ENCODE assay signal across 8 cellular contexts in the genomic region with DNA sequence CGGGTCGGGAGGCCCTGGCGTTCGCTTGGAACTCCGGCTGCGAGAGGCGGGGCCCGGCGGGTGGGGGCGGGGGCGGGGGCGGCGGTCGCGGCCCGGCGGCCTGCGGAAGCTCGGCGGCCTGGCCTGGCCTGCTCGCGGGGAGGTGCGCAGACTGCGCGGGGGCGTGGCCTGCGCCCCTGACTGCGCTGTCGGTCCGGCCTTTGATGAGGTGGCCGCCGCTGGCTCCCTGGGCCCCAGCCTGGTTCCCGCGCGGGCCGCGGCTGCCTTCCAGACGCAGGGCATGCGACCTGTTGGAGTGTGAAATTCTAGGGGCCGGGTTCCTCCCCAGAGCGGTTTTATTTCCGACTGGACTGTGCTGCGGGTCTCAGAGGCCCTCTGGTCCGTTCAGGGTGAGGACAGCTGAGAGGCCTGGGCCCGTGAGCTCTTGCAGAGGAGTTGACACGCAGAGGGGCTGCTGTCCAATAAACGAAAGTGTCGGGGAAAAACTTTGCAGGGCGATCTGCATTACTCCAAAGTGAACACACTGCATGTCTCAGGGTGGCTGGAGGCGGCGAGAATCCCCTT.
DNase-seq lines count a peak whose midpoint lies in the region; ATAC-seq and TF ChIP-seq lines count a peak whose summit lies in the region.

No MANE protein-coding gene starts in this region.

- TF ChIP-seq CTCF in VCaP (conservative IDR thresholded peaks at IDR 0.05): no peak

- DNase-seq in NCI-H2081 (lab: John Stamatoyannopoulos, UW): peak; percentile 65 to 80
- DNase-seq in NCI-H2081 treated with DMSO at 0.1 percent for 48 hours (lab: John Stamatoyannopoulos, UW): no peak
- peak; percentile 85 for DNase-seq in NCI-H146 (lab: John Stamatoyannopoulos, UW)
- DNase-seq in caudate nucleus (lab: John Stamatoyannopoulos, UW): peak in 54 of 61 donors; percentile 10 to 92 (median 68)
- peak; percentile 96 for DNase-seq in islet precursor cell
- peak; percentile 48 to 68 for DNase-seq in stimulated activated CD4-positive, alpha-beta T cell treated with anti-CD3 and anti-CD28 coated beads, Interleukin-12 subunit alpha, Interleukin-12 subunit beta, amount 100 ng/mL, for 24 hours (ENCODE audit: low read depth in 2 of 2)

- H3K27ac ChIP-seq in VCaP: peak overlapping the region; percentile 89
- H3K27ac ChIP-seq in caudate nucleus (ENCODE audit: low read depth, low read length): peak overlapping the region; percentile 93

- peak; percentile 67 for ATAC-seq in HG02678 (IDR thresholded peaks at IDR 0.05; ENCODE audit: unreplicated experiment)
